8 cellular contexts compared by ENCODE assay signal in the genomic region with DNA sequence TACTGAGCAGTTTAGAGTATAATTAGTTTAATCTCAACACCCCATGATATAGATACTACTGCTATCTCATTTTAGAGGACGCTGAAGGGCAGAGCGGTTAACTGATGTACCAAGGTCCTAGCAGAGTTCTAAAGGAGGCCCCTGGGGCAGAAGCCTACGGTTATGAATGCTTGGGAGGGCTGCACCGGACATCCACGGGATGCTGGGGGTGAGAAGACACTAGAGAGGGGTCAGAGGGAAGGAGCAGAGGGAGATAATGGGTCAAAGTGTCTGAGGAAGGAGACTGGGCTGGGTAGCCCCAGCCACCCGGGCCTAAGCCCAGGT. TPM values are rescaled to one million over a fixed set of nuclear protein-coding genes. Genes with fewer than 3 reads are reported as not detected.
DNase-seq lines count a peak whose midpoint lies in the region; ATAC-seq and TF ChIP-seq lines count a peak whose summit lies in the region.

No MANE protein-coding gene starts in this region.

- no peak for DNase-seq in activated T-cell treated with anti-CD3 and anti-CD28 coated beads, Interleukin-2, amount 50 U/mL, for 24 hours
- DNase-seq in activated T-cell treated with anti-CD3 and anti-CD28 coated beads, Interleukin-2, amount 50 U/mL, for 1 hour, result no peak
- DNase-seq in thoracic aorta (ENCODE audit: low spot score) (no peak), NCI-H2081 treated with DMSO at 0.1 percent for 48 hours (lab: John Stamatoyannopoulos, UW) (no peak)
- DNase-seq in stimulated activated CD4-positive, alpha-beta T cell treated with anti-CD3 and anti-CD28 coated beads, Interleukin-4, amount 100 ng/mL, for 1 hour, result no peak

- peaks cover 5% of the 10 kb centered on the region for H3K36me3 ChIP-seq in iPS-18a (ENCODE audit: control insufficient read depth, low read depth, low read length)
- no peaks in the 10 kb centered on the region for H3K36me3 ChIP-seq in thoracic aorta

- ATAC-seq in thoracic aorta (ENCODE audit: insufficient number of reproducible peaks, low FRiP score, low read depth), result no peak
- ATAC-seq in HG03520 (IDR thresholded peaks at IDR 0.05; ENCODE audit: unreplicated experiment), result no peak

- peak overlapping the region; percentile 100 for H3K4me3 ChIP-seq in iPS-18a (ENCODE audit: low read length)
- peak overlapping the region; percentile 72 for H3K4me3 ChIP-seq in thoracic aorta

- no peak for TF ChIP-seq CTCF in VCaP (conservative IDR thresholded peaks at IDR 0.05)
- no peak for TF ChIP-seq CTCF in thoracic aorta (IDR thresholded peaks at IDR 0.05)

- H3K36me3 Mint-ChIP-seq in activated T-cell treated with anti-CD3 and anti-CD28 coated beads, Interleukin-2, amount 50 U/mL, for 24 hours (ENCODE audit: low read depth), result peaks cover 50% of the 10 kb centered on the region

- H3K9ac ChIP-seq in iPS-18a (ENCODE audit: low read length), result peak overlapping the region; percentile 73

- peak overlapping the region; percentile 86 for H3K27ac Mint-ChIP-seq in activated T-cell treated with anti-CD3 and anti-CD28 coated beads, Interleukin-2, amount 50 U/mL, for 24 hours

- H3K9me3 Mint-ChIP-seq in activated T-cell treated with anti-CD3 and anti-CD28 coated beads, Interleukin-2, amount 50 U/mL, for 24 hours, result no peaks in the 10 kb centered on the region

- H3K27me3 ChIP-seq in iPS-18a (ENCODE audit: control insufficient read depth, insufficient read depth, low read length), result no peaks in the 10 kb centered on the region
- H3K27me3 ChIP-seq in thoracic aorta (replicated peaks; ENCODE audit: insufficient read depth), result no peaks in the 10 kb centered on the region

- no peaks in the 10 kb centered on the region for H3K27me3 Mint-ChIP-seq in activated T-cell treated with anti-CD3 and anti-CD28 coated beads, Interleukin-2, amount 50 U/mL, for 24 hours

- H3K9me3 ChIP-seq in iPS-18a (ENCODE audit: control insufficient read depth, low read depth, low read length) (no peaks in the 10 kb centered on the region), thoracic aorta (no peaks in the 10 kb centered on the region)

- peaks cover 27% of the 10 kb centered on the region for H3K4me1 Mint-ChIP-seq in activated T-cell treated with anti-CD3 and anti-CD28 coated beads, Interleukin-2, amount 50 U/mL, for 24 hours (ENCODE audit: low read depth)

- no peaks in the 10 kb centered on the region for H3K4me1 ChIP-seq in iPS-18a (ENCODE audit: control insufficient read depth, low read depth, low read length)
- H3K4me1 ChIP-seq in thoracic aorta (ENCODE audit: control insufficient read depth in 1 of 2, low read depth in 2 of 2), result peaks cover 14 to 23% of the 10 kb centered on the region in 2 donors

- H3K27ac ChIP-seq in VCaP (peak overlapping the region; percentile 86), iPS-18a (ENCODE audit: low read length) (no peak overlapping the region), thoracic aorta (peak overlapping the region; percentile 71 to 73)

- peak overlapping the region; percentile 94 for H3K4me3 Mint-ChIP-seq in activated T-cell treated with anti-CD3 and anti-CD28 coated beads, Interleukin-2, amount 50 U/mL, for 24 hours

RNA-seq across cellular contexts. Expression of gene ACTR6, which starts 1.6 kb away (rescaled TPM):
- 100 to 1,000 TPM in 1 of 2 donors, 10 to 100 TPM in 1; 17.6 to 130 TPM for total RNA-seq in thoracic aorta

RNA-seq across cellular contexts. Expression of gene BLTP3B, which starts 56.3 kb away (rescaled TPM):
- total RNA-seq in thoracic aorta, result 10 to 100 TPM; 42.9 to 62.5 TPM
